1 cellular context compared by ENCODE assay signal in the genomic region with DNA sequence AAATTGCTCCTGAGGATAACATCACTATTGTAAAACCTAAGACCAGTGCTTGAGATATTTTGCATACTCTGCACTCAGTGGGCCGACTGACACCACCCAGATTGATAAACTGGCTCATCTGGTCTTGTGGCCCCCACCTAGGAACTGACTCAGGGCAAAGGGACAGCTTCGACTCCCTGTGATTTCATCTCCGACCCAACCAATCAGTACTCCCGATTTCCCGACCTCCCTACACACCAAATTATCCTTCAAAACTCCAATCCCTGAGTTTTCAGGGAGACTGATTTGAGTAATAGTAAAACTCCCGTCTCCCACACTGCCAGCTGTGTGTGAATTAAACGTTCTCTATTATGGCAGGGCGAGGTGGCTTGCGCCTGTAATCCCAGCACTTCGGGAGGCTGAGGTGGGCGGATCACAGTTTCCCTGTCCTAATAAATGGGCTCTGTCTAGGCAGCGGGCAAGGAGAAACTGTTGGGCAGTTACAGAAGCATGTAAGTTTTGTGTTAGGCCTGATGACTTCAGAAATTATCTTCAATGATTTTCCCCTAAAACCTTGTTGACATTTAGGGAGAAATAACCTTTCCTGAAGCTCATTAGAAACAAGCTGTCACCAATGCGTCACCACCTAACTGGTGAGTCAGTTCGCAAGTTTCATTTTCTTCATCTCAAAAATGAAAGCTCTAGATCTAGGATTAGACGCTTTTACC.
TF ChIP-seq lines count a peak whose summit lies in the region.

No MANE protein-coding gene starts in this region.

TF ChIP-seq in K562, 482 proteins besides CTCF, POLR2A, EP300 and RAD21 (continued from another document and continues in another):
- TF ChIP-seq CEBPZ (IDR thresholded peaks at IDR 0.05; ENCODE audit: borderline replicate concordance, low read depth, low read length) (no peak), NCOA1 (IDR thresholded peaks at IDR 0.05; ENCODE audit: low read depth) (no peak), ZNF408 (CRISPR knock-in tag; IDR thresholded peaks at IDR 0.05; ENCODE audit: low read depth) (no peak), CREB1 (IDR thresholded peaks at IDR 0.05) (peak; percentile 71), CREB1 (CRISPR knock-in tag; IDR thresholded peaks at IDR 0.05) (no peak), FOXP1 (CRISPR knock-in tag; IDR thresholded peaks at IDR 0.05) (no peak), TFAM (CRISPR knock-in tag; conservative IDR thresholded peaks at IDR 0.05) (no peak), ZNF24 (IDR thresholded peaks at IDR 0.05) (no peak), ZNF143 (CRISPR knock-in tag; IDR thresholded peaks at IDR 0.05) (no peak), MAFK (IDR thresholded peaks at IDR 0.05; ENCODE audit: low read length) (no peak), EP400 (IDR thresholded peaks at IDR 0.05) (no peak), OTX1 (CRISPR knock-in tag; IDR thresholded peaks at IDR 0.05) (no peak), MXI1 (IDR thresholded peaks at IDR 0.05; ENCODE audit: low read depth, low read length) (no peak), ZNF12 (CRISPR knock-in tag; IDR thresholded peaks at IDR 0.05) (no peak), ZC3H4 (CRISPR knock-in tag; IDR thresholded peaks at IDR 0.05; ENCODE audit: borderline replicate concordance) (no peak), TAF15 (IDR thresholded peaks at IDR 0.05; ENCODE audit: low read depth, low read length) (no peak), PURB (CRISPR knock-in tag; IDR thresholded peaks at IDR 0.05; ENCODE audit: low read depth) (no peak), YY1 (IDR thresholded peaks at IDR 0.05; ENCODE audit: borderline replicate concordance in 1 of 3, control insufficient read depth in 1 of 3, extremely low read depth in 1 of 3, insufficient read depth in 3 of 3, insufficient read length in 1 of 3, insufficient replicate concordance in 2 of 3, low read depth in 1 of 3, low read length in 2 of 3) (peak in 1 of 3 experiments; percentile 21), ZNF785 (CRISPR knock-in tag; IDR thresholded peaks at IDR 0.05) (no peak), XRCC5 (IDR thresholded peaks at IDR 0.05; ENCODE audit: low read depth, low read length) (no peak), CUX1 (CRISPR knock-in tag; IDR thresholded peaks at IDR 0.05) (0 out of 2 replicates have a peak, but pooled peaks have one; percentile 13), CLOCK (CRISPR knock-in tag; IDR thresholded peaks at IDR 0.05; ENCODE audit: borderline replicate concordance) (no peak), RBBP5 (IDR thresholded peaks at IDR 0.05; ENCODE audit: borderline replicate concordance, insufficient read depth, low read length, poor library complexity, severe bottlenecking) (no peak), JUN (IDR thresholded peaks at IDR 0.05; ENCODE audit: borderline replicate concordance, low read depth, low read length) (peak; percentile 86), JUN (CRISPR knock-in tag; IDR thresholded peaks at IDR 0.05; ENCODE audit: borderline replicate concordance) (no peak), TRIM24 (IDR thresholded peaks at IDR 0.05) (no peak), ZNF668 (CRISPR knock-in tag; IDR thresholded peaks at IDR 0.05) (no peak), MECOM (CRISPR knock-in tag; IDR thresholded peaks at IDR 0.05) (no peak)
- TF ChIP-seq, protein P1, sequence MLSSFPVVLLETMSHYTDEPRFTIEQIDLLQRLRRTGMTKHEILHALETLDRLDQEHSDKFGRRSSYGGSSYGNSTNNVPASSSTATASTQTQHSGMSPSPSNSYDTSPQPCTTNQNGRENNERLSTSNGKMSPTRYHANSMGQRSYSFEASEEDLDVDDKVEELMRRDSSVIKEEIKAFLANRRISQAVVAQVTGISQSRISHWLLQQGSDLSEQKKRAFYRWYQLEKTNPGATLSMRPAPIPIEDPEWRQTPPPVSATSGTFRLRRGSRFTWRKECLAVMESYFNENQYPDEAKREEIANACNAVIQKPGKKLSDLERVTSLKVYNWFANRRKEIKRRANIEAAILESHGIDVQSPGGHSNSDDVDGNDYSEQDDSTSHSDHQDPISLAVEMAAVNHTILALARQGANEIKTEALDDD (IDR thresholded peaks at IDR 0.05): no peak; the same call in 1 of the 2 replicates
- TF ChIP-seq, protein P2, sequence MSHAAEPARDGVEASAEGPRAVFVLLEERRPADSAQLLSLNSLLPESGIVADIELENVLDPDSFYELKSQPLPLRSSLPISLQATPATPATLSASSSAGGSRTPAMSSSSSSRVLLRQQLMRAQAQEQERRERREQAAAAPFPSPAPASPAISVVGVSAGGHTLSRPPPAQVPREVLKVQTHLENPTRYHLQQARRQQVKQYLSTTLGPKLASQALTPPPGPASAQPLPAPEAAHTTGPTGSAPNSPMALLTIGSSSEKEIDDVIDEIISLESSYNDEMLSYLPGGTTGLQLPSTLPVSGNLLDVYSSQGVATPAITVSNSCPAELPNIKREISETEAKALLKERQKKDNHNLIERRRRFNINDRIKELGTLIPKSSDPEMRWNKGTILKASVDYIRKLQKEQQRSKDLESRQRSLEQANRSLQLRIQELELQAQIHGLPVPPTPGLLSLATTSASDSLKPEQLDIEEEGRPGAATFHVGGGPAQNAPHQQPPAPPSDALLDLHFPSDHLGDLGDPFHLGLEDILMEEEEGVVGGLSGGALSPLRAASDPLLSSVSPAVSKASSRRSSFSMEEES (CRISPR knock-in tag; IDR thresholded peaks at IDR 0.05): no peak
- TF ChIP-seq, protein P3, sequence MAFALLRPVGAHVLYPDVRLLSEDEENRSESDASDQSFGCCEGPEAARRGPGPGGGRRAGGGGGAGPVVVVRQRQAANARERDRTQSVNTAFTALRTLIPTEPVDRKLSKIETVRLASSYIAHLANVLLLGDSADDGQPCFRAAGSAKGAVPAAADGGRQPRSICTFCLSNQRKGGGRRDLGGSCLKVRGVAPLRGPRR (CRISPR knock-in tag; IDR thresholded peaks at IDR 0.05): no peak
- TF ChIP-seq, protein P4, sequence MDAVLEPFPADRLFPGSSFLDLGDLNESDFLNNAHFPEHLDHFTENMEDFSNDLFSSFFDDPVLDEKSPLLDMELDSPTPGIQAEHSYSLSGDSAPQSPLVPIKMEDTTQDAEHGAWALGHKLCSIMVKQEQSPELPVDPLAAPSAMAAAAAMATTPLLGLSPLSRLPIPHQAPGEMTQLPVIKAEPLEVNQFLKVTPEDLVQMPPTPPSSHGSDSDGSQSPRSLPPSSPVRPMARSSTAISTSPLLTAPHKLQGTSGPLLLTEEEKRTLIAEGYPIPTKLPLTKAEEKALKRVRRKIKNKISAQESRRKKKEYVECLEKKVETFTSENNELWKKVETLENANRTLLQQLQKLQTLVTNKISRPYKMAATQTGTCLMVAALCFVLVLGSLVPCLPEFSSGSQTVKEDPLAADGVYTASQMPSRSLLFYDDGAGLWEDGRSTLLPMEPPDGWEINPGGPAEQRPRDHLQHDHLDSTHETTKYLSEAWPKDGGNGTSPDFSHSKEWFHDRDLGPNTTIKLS (IDR thresholded peaks at IDR 0.05; ENCODE audit: borderline replicate concordance, low read depth): no peak; the same call in 1 of the 2 replicates
- TF ChIP-seq, protein P5, sequence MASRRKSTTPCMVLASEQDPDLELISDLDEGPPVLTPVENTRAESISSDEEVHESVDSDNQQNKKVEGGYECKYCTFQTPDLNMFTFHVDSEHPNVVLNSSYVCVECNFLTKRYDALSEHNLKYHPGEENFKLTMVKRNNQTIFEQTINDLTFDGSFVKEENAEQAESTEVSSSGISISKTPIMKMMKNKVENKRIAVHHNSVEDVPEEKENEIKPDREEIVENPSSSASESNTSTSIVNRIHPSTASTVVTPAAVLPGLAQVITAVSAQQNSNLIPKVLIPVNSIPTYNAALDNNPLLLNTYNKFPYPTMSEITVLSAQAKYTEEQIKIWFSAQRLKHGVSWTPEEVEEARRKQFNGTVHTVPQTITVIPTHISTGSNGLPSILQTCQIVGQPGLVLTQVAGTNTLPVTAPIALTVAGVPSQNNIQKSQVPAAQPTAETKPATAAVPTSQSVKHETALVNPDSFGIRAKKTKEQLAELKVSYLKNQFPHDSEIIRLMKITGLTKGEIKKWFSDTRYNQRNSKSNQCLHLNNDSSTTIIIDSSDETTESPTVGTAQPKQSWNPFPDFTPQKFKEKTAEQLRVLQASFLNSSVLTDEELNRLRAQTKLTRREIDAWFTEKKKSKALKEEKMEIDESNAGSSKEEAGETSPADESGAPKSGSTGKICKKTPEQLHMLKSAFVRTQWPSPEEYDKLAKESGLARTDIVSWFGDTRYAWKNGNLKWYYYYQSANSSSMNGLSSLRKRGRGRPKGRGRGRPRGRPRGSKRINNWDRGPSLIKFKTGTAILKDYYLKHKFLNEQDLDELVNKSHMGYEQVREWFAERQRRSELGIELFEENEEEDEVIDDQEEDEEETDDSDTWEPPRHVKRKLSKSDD (conservative IDR thresholded peaks at IDR 0.05; ENCODE audit: low read length): no peak
- TF ChIP-seq, protein P6, sequence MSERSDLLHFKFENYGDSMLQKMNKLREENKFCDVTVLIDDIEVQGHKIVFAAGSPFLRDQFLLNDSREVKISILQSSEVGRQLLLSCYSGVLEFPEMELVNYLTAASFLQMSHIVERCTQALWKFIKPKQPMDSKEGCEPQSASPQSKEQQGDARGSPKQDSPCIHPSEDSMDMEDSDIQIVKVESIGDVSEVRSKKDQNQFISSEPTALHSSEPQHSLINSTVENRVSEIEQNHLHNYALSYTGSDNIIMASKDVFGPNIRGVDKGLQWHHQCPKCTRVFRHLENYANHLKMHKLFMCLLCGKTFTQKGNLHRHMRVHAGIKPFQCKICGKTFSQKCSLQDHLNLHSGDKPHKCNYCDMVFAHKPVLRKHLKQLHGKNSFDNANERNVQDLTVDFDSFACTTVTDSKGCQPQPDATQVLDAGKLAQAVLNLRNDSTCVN (CRISPR knock-in tag; IDR thresholded peaks at IDR 0.05): no peak
